In genomic region chr18:40382191-40382590, GRCh38 we compare ENCODE assay signal across 25 cellular contexts.
"Had no signal": no experiment of that assay in that cellular context is flagged by ENCODE, and none has a peak within 500 bp of the region (broad histone marks: within the 10 kb centered on the region; RNA-seq: fewer than 3 reads in every experiment).

No MANE protein-coding gene starts in this region.

- H3K36me3 ChIP-seq: brain microvascular endothelial cell, WERI-Rb-1 had no signal

- H3K4me3 ChIP-seq: coronary artery, dorsolateral prefrontal cortex had no signal

- ATAC-seq: activated CD4-positive, CD25-positive, alpha-beta regulatory T cell treated with anti-CD3 and anti-CD28 coated beads, Interleukin-2, amount 50 U/mL, for 24 hours; activated CD8-positive, alpha-beta T cell treated with anti-CD3 and anti-CD28 coated beads for 36 hours; activated naive CD8-positive, alpha-beta T cell treated with anti-CD3 and anti-CD28 coated beads, Interleukin-2, amount 50 U/mL, for 24 hours; esophagus mucosa; T-helper 17 cell had no signal

- H3K27me3 ChIP-seq: brain microvascular endothelial cell, dorsolateral prefrontal cortex had no signal

- DNase-seq: activated B cell treated with CpG ODN at 0.5 μM for 24 hours; activated CD4-positive, alpha-beta T cell treated with anti-CD3 and anti-CD28 coated beads for 48 hours; activated CD4-positive, alpha-beta T cell treated with anti-CD3 and anti-CD28 coated beads, Interleukin-2, amount 50 U/mL, for 1 hour; activated CD4-positive, alpha-beta T cell treated with anti-CD3 and anti-CD28 coated beads, Interleukin-2, amount 50 U/mL, for 48 hours; activated CD8-positive, alpha-beta memory T cell treated with anti-CD3 and anti-CD28 coated beads for 24 hours; activated CD8-positive, alpha-beta T cell treated with anti-CD3 and anti-CD28 coated beads for 36 hours; activated effector memory CD4-positive, alpha-beta T cell treated with anti-CD3 and anti-CD28 coated beads, Interleukin-2, amount 50 U/mL, for 16 hours; activated naive CD4-positive, alpha-beta T cell treated with anti-CD3 and anti-CD28 coated beads for 36 hours; activated naive CD8-positive, alpha-beta T cell treated with anti-CD3 and anti-CD28 coated beads for 36 hours; activated naive CD8-positive, alpha-beta T cell treated with anti-CD3 and anti-CD28 coated beads, Interleukin-2, amount 50 U/mL, for 24 hours; activated T-cell treated with anti-CD3 and anti-CD28 coated beads, Interleukin-2, amount 50 U/mL, for 48 hours; amniotic stem cell; anterior cingulate cortex; brain microvascular endothelial cell; dorsolateral prefrontal cortex; effector memory CD4-positive, alpha-beta T cell; endodermal cell; head of caudate nucleus; T-helper 1 cell; T-helper 17 cell; T1000; WERI-Rb-1 had no signal

- H3K27ac ChIP-seq: brain microvascular endothelial cell, coronary artery, dorsolateral prefrontal cortex, WERI-Rb-1 had no signal
